ENCODE assay signal across 8 cellular contexts in the genomic region with DNA sequence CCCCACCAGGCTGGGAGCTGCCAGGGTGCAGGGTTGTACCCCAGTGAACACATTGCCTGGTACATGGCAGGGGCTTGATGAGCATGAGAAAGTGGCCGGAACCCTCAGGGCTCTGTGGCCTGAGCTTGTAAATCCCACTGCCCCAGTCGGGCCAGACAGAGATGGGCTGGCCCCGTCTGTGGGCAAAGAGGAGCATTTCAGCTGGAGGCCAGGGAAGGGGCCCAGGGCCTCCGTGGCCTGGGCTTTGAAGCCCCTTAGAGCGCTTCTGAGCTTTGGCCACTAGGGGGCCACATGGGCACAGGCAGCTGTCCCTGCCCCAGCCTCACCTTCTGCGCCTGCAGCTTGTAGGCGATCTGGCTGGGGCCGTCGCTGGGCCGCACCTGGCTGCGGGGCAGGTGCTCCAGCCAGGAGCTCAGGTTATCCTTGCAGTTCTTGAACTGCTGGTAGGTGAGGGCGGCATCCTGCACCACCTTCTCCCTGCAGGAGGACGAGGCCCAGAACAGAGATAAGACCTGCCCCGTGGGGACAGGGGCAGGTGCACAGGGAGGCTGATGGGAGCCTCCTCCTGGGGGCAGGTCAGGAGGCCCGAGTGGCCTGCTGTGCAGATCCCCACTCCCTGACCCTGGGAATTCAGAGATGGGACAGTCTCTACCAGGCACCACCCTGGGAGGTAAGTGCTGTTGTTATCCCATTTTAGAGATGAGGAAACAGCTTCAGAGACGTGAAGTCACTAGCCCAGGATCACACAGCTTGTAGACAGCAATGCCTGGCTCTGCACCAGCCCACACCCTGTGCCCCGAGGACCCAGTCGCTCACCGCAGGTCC. TPM values are rescaled to one million over a fixed set of nuclear protein-coding genes. Genes with fewer than 3 reads are reported as not detected.
DNase-seq lines count a peak whose midpoint lies in the region; ATAC-seq and TF ChIP-seq lines count a peak whose summit lies in the region.

No MANE protein-coding gene starts in this region.

- no peaks in the 10 kb centered on the region for H3K9me3 Mint-ChIP-seq in activated T-cell treated with anti-CD3 and anti-CD28 coated beads, Interleukin-2, amount 50 U/mL, for 24 hours

- no peak overlapping the region for H3K27ac Mint-ChIP-seq in activated T-cell treated with anti-CD3 and anti-CD28 coated beads, Interleukin-2, amount 50 U/mL, for 24 hours

- H2AFZ ChIP-seq in KMS-11 (ENCODE audit: low read depth) = peak overlapping the region; percentile 38; the same call in 1 of the 2 replicates
- H2AFZ ChIP-seq in neuron (ENCODE audit: low read depth, low read length) = peak overlapping the region; percentile 8

- H3K4me2 ChIP-seq in KMS-11 = peak overlapping the region; percentile 32

- H3K9me3 ChIP-seq in neuron (ENCODE audit: low read length) (no peaks in the 10 kb centered on the region), stomach smooth muscle (ENCODE audit: control insufficient read depth in 2 of 2, low read length in 2 of 2) (no peaks in the 10 kb centered on the region)

- H3K4me1 Mint-ChIP-seq in activated T-cell treated with anti-CD3 and anti-CD28 coated beads, Interleukin-2, amount 50 U/mL, for 24 hours (ENCODE audit: low read depth) = peaks cover 6% of the 10 kb centered on the region

- H4K20me1 ChIP-seq in KMS-11 (ENCODE audit: insufficient read depth) = no peaks in the 10 kb centered on the region

- no peaks in the 10 kb centered on the region for H3K36me3 ChIP-seq in KMS-11 (ENCODE audit: insufficient read depth)
- no peaks in the 10 kb centered on the region for H3K36me3 ChIP-seq in neuron (ENCODE audit: insufficient read depth, low read length)
- H3K36me3 ChIP-seq in stomach smooth muscle (ENCODE audit: control insufficient read depth in 2 of 2, insufficient read depth in 2 of 2, low read length in 2 of 2) = no peaks in the 10 kb centered on the region

- H3K4me3 ChIP-seq in KMS-11 (IDR thresholded peaks at IDR 0.05; ENCODE audit: insufficient read depth, low read depth, low read length) = no peak overlapping the region
- H3K4me3 ChIP-seq in fibroblast of mammary gland (ENCODE audit: control insufficient read depth, low read depth, low read length) = no peak overlapping the region
- no peak overlapping the region for H3K4me3 ChIP-seq in neuron (ENCODE audit: low read length)
- H3K4me3 ChIP-seq in stomach smooth muscle (ENCODE audit: low read length in 2 of 2) = no peak overlapping the region

- peaks cover 3% of the 10 kb centered on the region for H3K4me1 ChIP-seq in KMS-11 (ENCODE audit: low read depth, poor library complexity, severe bottlenecking)
- peaks cover 5% of the 10 kb centered on the region for H3K4me1 ChIP-seq in neuron (ENCODE audit: insufficient read depth, low read length)
- peaks cover 7% of the 10 kb centered on the region for H3K4me1 ChIP-seq in stomach smooth muscle (ENCODE audit: control insufficient read depth, insufficient read depth, low read length)

- no peak overlapping the region for H3K27ac ChIP-seq in KMS-11
- no peak overlapping the region for H3K27ac ChIP-seq in stomach smooth muscle (ENCODE audit: low read length)

- H3K27me3 Mint-ChIP-seq in activated T-cell treated with anti-CD3 and anti-CD28 coated beads, Interleukin-2, amount 50 U/mL, for 24 hours = no peaks in the 10 kb centered on the region

- H3K79me2 ChIP-seq in KMS-11 (ENCODE audit: insufficient read depth, low read depth) = no peaks in the 10 kb centered on the region

- no peaks in the 10 kb centered on the region for H3K36me3 Mint-ChIP-seq in activated T-cell treated with anti-CD3 and anti-CD28 coated beads, Interleukin-2, amount 50 U/mL, for 24 hours (ENCODE audit: low read depth)

- no peak for ATAC-seq in GM18519 (IDR thresholded peaks at IDR 0.05; ENCODE audit: low FRiP score, unreplicated experiment)

- no peak overlapping the region for H3K4me3 Mint-ChIP-seq in activated T-cell treated with anti-CD3 and anti-CD28 coated beads, Interleukin-2, amount 50 U/mL, for 24 hours

- H3K9ac ChIP-seq in KMS-11 (no peak overlapping the region), stomach smooth muscle (ENCODE audit: low read length in 2 of 2) (peak overlapping the region; percentile 32 to 51)

- DNase-seq in GM03348 (ENCODE audit: low spot score) (peak; percentile 91), fibroblast of mammary gland (ENCODE audit: low read depth) (peak; percentile 63)
- DNase-seq in activated T-cell treated with anti-CD3 and anti-CD28 coated beads, Interleukin-2, amount 50 U/mL, for 24 hours = peak; percentile 85

- TF ChIP-seq CTCF in KMS-11 (conservative IDR thresholded peaks at IDR 0.05; ENCODE audit: low read depth, low read length) (peak; percentile 98), fibroblast of mammary gland (conservative IDR thresholded peaks at IDR 0.05; ENCODE audit: control insufficient read depth, insufficient read depth, low read depth, low read length) (peak; percentile 88)

- H3K27me3 ChIP-seq in KMS-11 (ENCODE audit: insufficient read depth, low read depth) (peaks cover 13% of the 10 kb centered on the region; the same call in 1 of the 2 replicates), neuron (ENCODE audit: insufficient read depth, low read length) (peaks cover 11% of the 10 kb centered on the region), stomach smooth muscle (ENCODE audit: control insufficient read depth in 1 of 2, insufficient read depth in 2 of 2, low read length in 2 of 2) (no peaks in the 10 kb centered on the region)

TF ChIP-seq in PFSK-1, 5 proteins besides CTCF, POLR2A, EP300 and RAD21:
- peak; percentile 13 for TF ChIP-seq FOXP2 (optimal IDR thresholded peaks at IDR 0.05; ENCODE audit: borderline replicate concordance, extremely low read depth, extremely low read length, insufficient read depth)
- TF ChIP-seq, protein P1, sequence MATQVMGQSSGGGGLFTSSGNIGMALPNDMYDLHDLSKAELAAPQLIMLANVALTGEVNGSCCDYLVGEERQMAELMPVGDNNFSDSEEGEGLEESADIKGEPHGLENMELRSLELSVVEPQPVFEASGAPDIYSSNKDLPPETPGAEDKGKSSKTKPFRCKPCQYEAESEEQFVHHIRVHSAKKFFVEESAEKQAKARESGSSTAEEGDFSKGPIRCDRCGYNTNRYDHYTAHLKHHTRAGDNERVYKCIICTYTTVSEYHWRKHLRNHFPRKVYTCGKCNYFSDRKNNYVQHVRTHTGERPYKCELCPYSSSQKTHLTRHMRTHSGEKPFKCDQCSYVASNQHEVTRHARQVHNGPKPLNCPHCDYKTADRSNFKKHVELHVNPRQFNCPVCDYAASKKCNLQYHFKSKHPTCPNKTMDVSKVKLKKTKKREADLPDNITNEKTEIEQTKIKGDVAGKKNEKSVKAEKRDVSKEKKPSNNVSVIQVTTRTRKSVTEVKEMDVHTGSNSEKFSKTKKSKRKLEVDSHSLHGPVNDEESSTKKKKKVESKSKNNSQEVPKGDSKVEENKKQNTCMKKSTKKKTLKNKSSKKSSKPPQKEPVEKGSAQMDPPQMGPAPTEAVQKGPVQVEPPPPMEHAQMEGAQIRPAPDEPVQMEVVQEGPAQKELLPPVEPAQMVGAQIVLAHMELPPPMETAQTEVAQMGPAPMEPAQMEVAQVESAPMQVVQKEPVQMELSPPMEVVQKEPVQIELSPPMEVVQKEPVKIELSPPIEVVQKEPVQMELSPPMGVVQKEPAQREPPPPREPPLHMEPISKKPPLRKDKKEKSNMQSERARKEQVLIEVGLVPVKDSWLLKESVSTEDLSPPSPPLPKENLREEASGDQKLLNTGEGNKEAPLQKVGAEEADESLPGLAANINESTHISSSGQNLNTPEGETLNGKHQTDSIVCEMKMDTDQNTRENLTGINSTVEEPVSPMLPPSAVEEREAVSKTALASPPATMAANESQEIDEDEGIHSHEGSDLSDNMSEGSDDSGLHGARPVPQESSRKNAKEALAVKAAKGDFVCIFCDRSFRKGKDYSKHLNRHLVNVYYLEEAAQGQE (IDR thresholded peaks at IDR 0.05; ENCODE audit: insufficient read depth in 1 of 2, low read depth in 2 of 2, low read length in 2 of 2) = no peak
TF ChIP-seq in PFSK-1: peak in this region for 1.

RNA-seq across cellular contexts. Expression of a gene that starts 12.8 kb away (rescaled TPM):
- polyA plus RNA-seq in PFSK-1 (2012; ENCODE audit: insufficient read length, low read depth) = not detected

RNA-seq across cellular contexts. Expression of a gene that starts 13.7 kb away (rescaled TPM):
- polyA plus RNA-seq in PFSK-1 (2012; ENCODE audit: insufficient read length, low read depth) = 4.9 TPM

RNA-seq across cellular contexts. Expression of a gene that starts 35.3 kb away (rescaled TPM):
- polyA plus RNA-seq in PFSK-1 (2012; ENCODE audit: insufficient read length, low read depth) = 10.5 TPM

RNA-seq across cellular contexts. Expression of a gene that starts 35.3 kb away (rescaled TPM):
- polyA plus RNA-seq in PFSK-1 (2012; ENCODE audit: insufficient read length, low read depth) = 16.4 TPM

RNA-seq across cellular contexts. Expression of a gene that starts 58.0 kb away (rescaled TPM):
- 127 TPM for polyA plus RNA-seq in PFSK-1 (2012; ENCODE audit: insufficient read length, low read depth)
